Comparison of ENCODE assay signal across 17 cellular contexts in the genomic region with DNA sequence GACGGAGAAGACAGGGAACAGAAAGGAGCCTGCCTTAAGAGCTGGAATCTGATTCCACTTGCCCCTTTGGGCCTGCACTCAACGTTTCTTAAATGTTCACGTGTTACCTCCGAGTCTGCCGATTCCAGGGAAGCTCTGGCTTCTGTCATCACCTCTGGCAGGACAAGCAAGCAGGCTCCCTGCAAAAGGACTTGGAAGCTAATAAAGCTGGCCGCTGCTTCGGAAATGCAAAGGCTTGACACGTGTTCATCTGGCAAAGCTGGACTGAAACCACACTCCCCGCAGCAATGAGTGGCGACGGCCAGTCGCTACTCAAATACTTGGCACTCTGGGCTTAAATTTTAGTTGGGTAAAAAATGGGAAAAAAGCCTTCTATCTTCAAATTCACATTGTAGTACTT.
A peak's percentile ranks its signal among the peaks of the same experiment; 100 is the strongest.
DNase-seq lines count a peak whose midpoint lies in the region; ATAC-seq and TF ChIP-seq lines count a peak whose summit lies in the region.
"Had no signal": no experiment of that assay in that cellular context is flagged by ENCODE, and none has a peak within 500 bp of the region (broad histone marks: within the 10 kb centered on the region; RNA-seq: fewer than 3 reads in every experiment).

No MANE protein-coding gene starts in this region.

- no peak overlapping the region for H3K4ac ChIP-seq in H9 (ENCODE audit: low read depth, low read length)

- no peak overlapping the region for H4K5ac ChIP-seq in H9 (ENCODE audit: insufficient read length, low read depth, low read length)

- H3K4me3 Mint-ChIP-seq in nephron, result peak overlapping the region in 1 of 3 experiments; percentile 21
- H3K4me3 Mint-ChIP-seq in H9, result no peak overlapping the region
- H3K4me3 Mint-ChIP-seq: naive thymus-derived CD8-positive, alpha-beta T cell had no signal

- no peaks in the 10 kb centered on the region for H3K79me1 ChIP-seq in H9 (ENCODE audit: insufficient read depth, low read depth, low read length, poor library complexity, severe bottlenecking)

- no peak overlapping the region for H2AFZ ChIP-seq in H9 (ENCODE audit: low read length)

- H2BK120ac ChIP-seq in H9 (ENCODE audit: low read depth, low read length, poor library complexity, severe bottlenecking), result no peak overlapping the region

- H3K56ac ChIP-seq in H9 (ENCODE audit: insufficient read length, low read depth, low read length), result no peak overlapping the region

- H2BK12ac ChIP-seq in H9 (ENCODE audit: insufficient read length, low read depth, low read length), result no peak overlapping the region

- H3K9me3 ChIP-seq in H9 (ENCODE audit: control insufficient read depth, low read depth, low read length), result no peaks in the 10 kb centered on the region

- no peaks in the 10 kb centered on the region for H3K27me3 ChIP-seq in H9 (ENCODE audit: insufficient read depth, low read length)

- H4K20me1 ChIP-seq in H9 (ENCODE audit: control insufficient read depth, insufficient read depth, insufficient read length), result no peaks in the 10 kb centered on the region

- no peak overlapping the region for H3K23ac ChIP-seq in H9 (ENCODE audit: insufficient read length, low read depth, low read length)

- DNase-seq in AG10803 (ENCODE audit: low read depth) (peak; percentile 93), NCI-H524 (lab: John Stamatoyannopoulos, UW) (peak; percentile 82 to 90), fibroblast of villous mesenchyme (ENCODE audit: low read depth) (peak; percentile 86), left lobe of liver (ENCODE audit: low spot score) (no peak), globus pallidus (ENCODE audit: low spot score) (no peak), H9 (no peak)
- DNase-seq: ACHN; activated CD8-positive, alpha-beta memory T cell treated with anti-CD3 and anti-CD28 coated beads for 24 hours; activated effector memory CD4-positive, alpha-beta T cell treated with anti-CD3 and anti-CD28 coated beads, Interleukin-2, amount 50 U/mL, for 16 hours; effector CD4-positive, alpha-beta T cell; kidney glomerular epithelial cell; MM.1S; naive thymus-derived CD8-positive, alpha-beta T cell; NCI-H2171 had no signal

- no peaks in the 10 kb centered on the region for H3K79me2 ChIP-seq in H9 (ENCODE audit: insufficient read depth, low read length)

- no peaks in the 10 kb centered on the region for H3K23me2 ChIP-seq in H9 (ENCODE audit: insufficient read length, low read depth, low read length, poor library complexity, severe bottlenecking)

- H3K4me3 ChIP-seq in AG10803 (ENCODE audit: low read length) (no peak overlapping the region), fibroblast of villous mesenchyme (ENCODE audit: low read depth, low read length) (no peak overlapping the region)
- H3K4me3 ChIP-seq: SK-N-MC had no signal

- H2AK5ac ChIP-seq in H9 (ENCODE audit: insufficient read length, low read length), result no peak overlapping the region

- H3T11ph ChIP-seq in H9 (ENCODE audit: low read length), result no peak overlapping the region

- no peak overlapping the region for H4K91ac ChIP-seq in H9 (ENCODE audit: insufficient read length, low read depth, low read length)

- ATAC-seq in left lobe of liver, result no peak
- no peak for ATAC-seq in HG02970 (IDR thresholded peaks at IDR 0.05; ENCODE audit: low FRiP score, unreplicated experiment)
- ATAC-seq: naive thymus-derived CD8-positive, alpha-beta T cell had no signal

- H3K9me3 Mint-ChIP-seq in nephron (peaks cover 14% of the 10 kb centered on the region), H9 (peaks cover 10 to 15% of the 10 kb centered on the region in 2 experiments)

- H3K14ac ChIP-seq in H9 (ENCODE audit: insufficient read depth, low read length), result no peak overlapping the region

- no peak overlapping the region for H4K8ac ChIP-seq in H9 (replicated peaks; ENCODE audit: insufficient read length, low read depth, low read length)

- TF ChIP-seq CTCF in AG10803 (conservative IDR thresholded peaks at IDR 0.05; ENCODE audit: low read length) (no peak), fibroblast of villous mesenchyme (IDR thresholded peaks at IDR 0.05; ENCODE audit: insufficient read depth, low read depth, low read length) (no peak), nephron (IDR thresholded peaks at IDR 0.05; ENCODE audit: unreplicated experiment in 3 of 3) (no peak), H9 (conservative IDR thresholded peaks at IDR 0.05) (no peak)

- H3K27ac Mint-ChIP-seq in nephron, result peak overlapping the region in 2 of 3 experiments; percentile 81 to 91
- no peak overlapping the region for H3K27ac Mint-ChIP-seq in H9
- H3K27ac Mint-ChIP-seq: naive thymus-derived CD8-positive, alpha-beta T cell had no signal

- no peak overlapping the region for H3K4me2 ChIP-seq in H9 (ENCODE audit: insufficient read depth, insufficient read length, low read length)

- no CpG with 5 or more reads among the region's 12 CpGs for WGBS in H9 (ENCODE audit: extremely low coverage, insufficient read length, low lambda C conversion rate)

- H3K4me1 Mint-ChIP-seq in nephron, result peaks cover 58% of the 10 kb centered on the region
- H3K4me1 Mint-ChIP-seq in H9, result no peaks in the 10 kb centered on the region; a peak in 1 of 4 replicates

- H3K18ac ChIP-seq in H9 (ENCODE audit: insufficient read length, low read depth, low read length), result no peak overlapping the region

- H3K4me1 ChIP-seq in H9 (ENCODE audit: insufficient read depth, low read length), result no peaks in the 10 kb centered on the region

- H3K27me3 Mint-ChIP-seq in nephron (ENCODE audit: low read depth) (no peaks in the 10 kb centered on the region), H9 (ENCODE audit: low read depth) (peaks cover 5% of the 10 kb centered on the region)
- H3K27me3 Mint-ChIP-seq: naive thymus-derived CD8-positive, alpha-beta T cell had no signal

- H2BK20ac ChIP-seq in H9 (ENCODE audit: low read depth, low read length, poor library complexity, severe bottlenecking), result no peak overlapping the region

- H3K36me3 Mint-ChIP-seq in nephron (ENCODE audit: low read depth) (peaks cover 14% of the 10 kb centered on the region), H9 (ENCODE audit: insufficient read depth in 1 of 3, low read depth in 3 of 3) (peaks cover 0 to 4% (median 1%) of the 10 kb centered on the region in 3 experiments; a peak in 3 of 7 replicates)

- H2BK5ac ChIP-seq in H9 (ENCODE audit: insufficient read length, low read length), result no peak overlapping the region

- no peak overlapping the region for H3K27ac ChIP-seq in H9 (ENCODE audit: insufficient read length, low read depth, low read length)
- H3K27ac ChIP-seq: SK-N-MC had no signal

- H3K9ac ChIP-seq in H9 (ENCODE audit: extremely low read depth, insufficient read length, low read length), result no peak overlapping the region

- H2BK15ac ChIP-seq in H9 (ENCODE audit: low read depth, low read length), result no peak overlapping the region

Comparison
In these comparisons a context has a peak if more than half of its experiments do, and no peak if none do; other contexts are left out.
1. DNase-seq: peak in AG10803 (single experiment), NCI-H524 (2 of 2) and fibroblast of villous mesenchyme (single experiment); none in left lobe of liver (single experiment), globus pallidus (single experiment) and H9 (single experiment).
2. H3K27ac Mint-ChIP-seq: peak in nephron (2 of 3); none in H9 (0 of 3).